Comparison of ENCODE assay signal across 15 cellular contexts in genomic region chr15:48865387-48866079, GRCh38. TPM values are rescaled to one million over a fixed set of nuclear protein-coding genes. Genes with fewer than 3 reads are reported as not detected.
A peak's percentile ranks its signal among the peaks of the same experiment; 100 is the strongest.
DNase-seq lines count a peak whose midpoint lies in the region; ATAC-seq, FAIRE-seq and TF ChIP-seq lines count a peak whose summit lies in the region.
"Had no signal": no experiment of that assay in that cellular context is flagged by ENCODE, and none has a peak within 500 bp of the region (broad histone marks: within the 10 kb centered on the region; RNA-seq: fewer than 3 reads in every experiment).

No MANE protein-coding gene starts in this region.

- no peak overlapping the region for H2AFZ ChIP-seq in HepG2 (ENCODE audit: low read length)

- no peaks in the 10 kb centered on the region for H3K9me3 ChIP-seq in HepG2 (ENCODE audit: low read length)
- no peaks in the 10 kb centered on the region for H3K9me3 ChIP-seq in right lobe of liver
- H3K9me3 ChIP-seq in adipocyte (ENCODE audit: control insufficient read depth, low read length) = no peaks in the 10 kb centered on the region

- H3K36me3 ChIP-seq in HepG2 (replicated peaks in 1 of 2; ENCODE audit: control insufficient read depth in 1 of 2, insufficient read depth in 2 of 2, low read length in 2 of 2) (no peaks in the 10 kb centered on the region), right lobe of liver (no peaks in the 10 kb centered on the region), adipocyte (ENCODE audit: control insufficient read depth, insufficient read depth, low read length, severe bottlenecking) (no peaks in the 10 kb centered on the region)

- DNase-seq in HepG2 (ENCODE audit: low spot score) = no peak
- no peak for DNase-seq in right lobe of liver
- DNase-seq in adipocyte (ENCODE audit: low read depth) = peak; percentile 68
- peak; percentile 34 for DNase-seq in iPS-NIHi7 (ENCODE audit: extremely low spot score)
- DNase-seq in NCI-H2081 (lab: John Stamatoyannopoulos, UW) = no peak
- DNase-seq in coronary artery (ENCODE audit: low spot score) = no peak
- DNase-seq: activated CD4-positive, alpha-beta T cell treated with anti-CD3 and anti-CD28 coated beads for 48 hours; activated effector memory CD4-positive, alpha-beta T cell treated with Interleukin-2 at 50 U/mL for 16 hours; AML-193; naive thymus-derived CD8-positive, alpha-beta T cell; NCI-H1105; SHP77; stimulated activated CD4-positive, alpha-beta T cell treated with anti-CD3 and anti-CD28 coated beads, Interleukin-4, amount 100 ng/mL, for 1 hour had no signal

- TF ChIP-seq RAD21 in HepG2 (CRISPR knock-in tag; IDR thresholded peaks at IDR 0.05) = no peak

- no peak overlapping the region for H3K4me3 ChIP-seq in HepG2 (replicated peaks in 1 of 3; ENCODE audit: insufficient read depth in 1 of 3, low read depth in 2 of 3, low read length in 3 of 3)
- no peak overlapping the region for H3K4me3 ChIP-seq in right lobe of liver
- peak overlapping the region; percentile 9 for H3K4me3 ChIP-seq in adipocyte (ENCODE audit: low read length)
- H3K4me3 ChIP-seq in coronary artery = no peak overlapping the region

- in situ Hi-C loops in HepG2 (cut with HindIII; ENCODE audit: extremely low pct_ligation_motif_present, low pct_unique_long_range_greater_than_20kb) = loop anchor here (10.0 to 25.0 kb wide), 3 partner anchors 222 to 1279 kb away; no protein-coding TSS in a partner anchor

- intact Hi-C loops in HepG2 (cut with micrococcal nuclease; ENCODE audit: unreplicated experiment) (no loop called here), right lobe of liver (cut with DNase I) (no loop called here)

- TF ChIP-seq CTCF in HepG2 (CRISPR knock-in tag; IDR thresholded peaks at IDR 0.05) (no peak), right lobe of liver (IDR thresholded peaks at IDR 0.05) (no peak), coronary artery (IDR thresholded peaks at IDR 0.05) (no peak)

- FAIRE-seq in HepG2 (lab: Jason Lieb, UNC) = no peak

- TF ChIP-seq POLR2A in HepG2 (IDR thresholded peaks at IDR 0.05; ENCODE audit: insufficient read depth in 1 of 2, low read depth in 2 of 2, low read length in 2 of 2) = no peak
- TF ChIP-seq POLR2A in right lobe of liver (IDR thresholded peaks at IDR 0.05) = no peak

- peaks cover 9% of the 10 kb centered on the region for H3K4me1 ChIP-seq in HepG2 (ENCODE audit: insufficient read depth, low read length)
- H3K4me1 ChIP-seq in right lobe of liver = no peaks in the 10 kb centered on the region
- peaks cover 37% of the 10 kb centered on the region for H3K4me1 ChIP-seq in adipocyte (ENCODE audit: control insufficient read depth, insufficient read depth, low read length)

- H3K27ac ChIP-seq in HepG2 (ENCODE audit: extremely low read length, insufficient read depth, low read length) (no peak overlapping the region), right lobe of liver (no peak overlapping the region), coronary artery (peak overlapping the region in 1 of 2 donors; percentile 36)

- TF ChIP-seq EP300 in HepG2 (IDR thresholded peaks at IDR 0.05; ENCODE audit: low read depth in 2 of 2, low read length in 2 of 2) (no peak), HepG2 (CRISPR knock-in tag; IDR thresholded peaks at IDR 0.05; ENCODE audit: borderline replicate concordance) (no peak)

- H4K20me1 ChIP-seq in HepG2 (ENCODE audit: insufficient read depth, low read length) = no peaks in the 10 kb centered on the region

- CTCF ChIA-PET in HepG2 (lab: Yijun Ruan, JAX; ENCODE audit: low intra/inter-chr PET ratio, low total read pairs) = no interaction called here

- POLR2A ChIA-PET in HepG2 (lab: Yijun Ruan, JAX) = no interaction called here

- no TSS peak for BruUV-seq in HepG2 (replicated peaks; lab: Mats Ljungman, UMichigan)

- 24% methylated on average over 3 of the region's 3 CpGs for WGBS in HepG2 (ENCODE audit: low lambda C conversion rate)
- 40% methylated on average over 3 of the region's 3 CpGs for WGBS in right lobe of liver (ENCODE audit: insufficient coverage, low coverage, low lambda C conversion rate, missing lambda C conversion rate)

- H3K4me2 ChIP-seq in HepG2 (ENCODE audit: low read depth, low read length) = no peak overlapping the region

- H3K9ac ChIP-seq in HepG2 (ENCODE audit: insufficient read depth, low read depth, low read length) (no peak overlapping the region), adipocyte (ENCODE audit: low read length) (no peak overlapping the region)

- no peaks in the 10 kb centered on the region for H3K79me2 ChIP-seq in HepG2 (ENCODE audit: insufficient read depth, low read length)

- ATAC-seq in HepG2 (no peak), right lobe of liver (no peak), HG02642 (IDR thresholded peaks at IDR 0.05; ENCODE audit: poor library complexity, unreplicated experiment) (no peak), GM21447 (IDR thresholded peaks at IDR 0.05; ENCODE audit: unreplicated experiment) (no peak)
- ATAC-seq: naive thymus-derived CD8-positive, alpha-beta T cell had no signal

- H3K27me3 ChIP-seq in HepG2 (ENCODE audit: control insufficient read depth in 1 of 2, insufficient read depth in 2 of 2, low read length in 2 of 2) (no peaks in the 10 kb centered on the region; a peak in 1 of 5 replicates), right lobe of liver (no peaks in the 10 kb centered on the region), adipocyte (replicated peaks; ENCODE audit: control insufficient read depth, insufficient read depth, low read length) (no peaks in the 10 kb centered on the region)

TF ChIP-seq in HepG2, 621 proteins besides CTCF, POLR2A, EP300 and RAD21 (continues in another document):
- peak; percentile 38; the same call in 1 of the 2 replicates for TF ChIP-seq CEBPB (IDR thresholded peaks at IDR 0.05; ENCODE audit: borderline replicate concordance, low read depth, low read length)

RNA-seq across cellular contexts. Expression of gene EID1, which starts 12.4 kb away (rescaled TPM):
- total RNA-seq in HepG2 (2016; rRNA removed; fragmentation: Illumina TruSeq; extraction: Trizol) (5.4 and 8.0 TPM in 2 replicates), right lobe of liver (10 to 100 TPM; 33.6 to 69.3 (median 47.5) TPM)
- 0.20 and 0.26 TPM in 2 replicates for total RNA-seq in HepG2 (2016; cell fraction: cytosol; rRNA removed; fragmentation: Illumina TruSeq; extraction: Trizol; ENCODE audit: low read depth)
- total RNA-seq in HepG2 (2016; cell fraction: insoluble cytoplasmic fraction; rRNA removed; fragmentation: Illumina TruSeq; extraction: Trizol) = 5.8 and 10.1 TPM in 2 replicates
- total RNA-seq in HepG2 (2016; cell fraction: membrane; rRNA removed; fragmentation: Illumina TruSeq; extraction: Trizol) = 0.99 and 1.3 TPM in 2 replicates
- 1.7 and 2.3 TPM in 2 replicates for total RNA-seq in HepG2 (2016; cell fraction: nucleus; rRNA removed; fragmentation: Illumina TruSeq; extraction: Trizol)
- 1.7 and 2.2 TPM in 2 replicates for polyA plus RNA-seq in HepG2 (2011; rRNA removed)
- 1.7 and 1.8 TPM in 2 replicates for polyA plus RNA-seq in HepG2 (2011; cell fraction: cytosol; rRNA removed)
- polyA plus RNA-seq in HepG2 (2011; cell fraction: nucleus; rRNA removed) = 0.23 and 0.26 TPM in 2 replicates
- polyA plus RNA-seq in HepG2 (2012) = 0.79 and 1.1 TPM in 2 replicates
- polyA plus RNA-seq in HepG2 (2016; cell fraction: cytosol; fragmentation: Illumina TruSeq; extraction: Trizol; ENCODE audit: low read depth) = 0.38 and 0.42 TPM in 2 replicates
- polyA plus RNA-seq in HepG2 (2016; cell fraction: insoluble cytoplasmic fraction; fragmentation: Illumina TruSeq; extraction: Trizol; ENCODE audit: low read depth) = 9.2 TPM in 2 replicates
- 0.95 and 1.4 TPM in 2 replicates for polyA plus RNA-seq in HepG2 (2016; cell fraction: membrane; fragmentation: Illumina TruSeq; extraction: Trizol; ENCODE audit: low read depth)
- 2.4 and 5.1 TPM in 2 replicates for polyA plus RNA-seq in HepG2 (2016; cell fraction: nucleus; fragmentation: Illumina TruSeq; extraction: Trizol; ENCODE audit: insufficient read depth, low read depth)
- polyA minus RNA-seq in HepG2 (2011; rRNA and poly(A)+ RNA removed; ENCODE audit: low replicate concordance) = 0.26 and 32.6 TPM in 2 replicates
- 0.69 and 1.3 TPM in 2 replicates for polyA minus RNA-seq in HepG2 (2011; cell fraction: cytosol; rRNA and poly(A)+ RNA removed)
- polyA minus RNA-seq in HepG2 (2011; cell fraction: nucleus; rRNA and poly(A)+ RNA removed) = 0.87 and 1.3 TPM in 2 replicates

RNA-seq across cellular contexts. Expression of gene CEP152, which starts 54.7 kb away (rescaled TPM):
- 14.7 and 20.2 TPM in 2 replicates for total RNA-seq in HepG2 (2016; rRNA removed; fragmentation: Illumina TruSeq; extraction: Trizol)
- total RNA-seq in HepG2 (2016; cell fraction: cytosol; rRNA removed; fragmentation: Illumina TruSeq; extraction: Trizol; ENCODE audit: low read depth) = 1.2 and 1.9 TPM in 2 replicates
- 15.0 and 18.5 TPM in 2 replicates for total RNA-seq in HepG2 (2016; cell fraction: insoluble cytoplasmic fraction; rRNA removed; fragmentation: Illumina TruSeq; extraction: Trizol)
- total RNA-seq in HepG2 (2016; cell fraction: membrane; rRNA removed; fragmentation: Illumina TruSeq; extraction: Trizol) = 2.5 and 2.8 TPM in 2 replicates
- total RNA-seq in HepG2 (2016; cell fraction: nucleus; rRNA removed; fragmentation: Illumina TruSeq; extraction: Trizol) = 30.2 and 35.8 TPM in 2 replicates
- polyA plus RNA-seq in HepG2 (2011; rRNA removed) = 0.82 and 1.3 TPM in 2 replicates
- polyA plus RNA-seq in HepG2 (2011; cell fraction: cytosol; rRNA removed) = 0.62 and 0.77 TPM in 2 replicates
- 1.4 and 2.1 TPM in 2 replicates for polyA plus RNA-seq in HepG2 (2011; cell fraction: nucleus; rRNA removed)
- polyA plus RNA-seq in HepG2 (2012) = 2.4 and 4.1 TPM in 2 replicates
- polyA plus RNA-seq in HepG2 (2016; cell fraction: cytosol; fragmentation: Illumina TruSeq; extraction: Trizol; ENCODE audit: low read depth) = 0.10 and 0.26 TPM in 2 replicates
- polyA plus RNA-seq in HepG2 (2016; cell fraction: insoluble cytoplasmic fraction; fragmentation: Illumina TruSeq; extraction: Trizol; ENCODE audit: low read depth) = 7.5 and 7.9 TPM in 2 replicates
- 0.38 and 0.42 TPM in 2 replicates for polyA plus RNA-seq in HepG2 (2016; cell fraction: membrane; fragmentation: Illumina TruSeq; extraction: Trizol; ENCODE audit: low read depth)
- polyA plus RNA-seq in HepG2 (2016; cell fraction: nucleus; fragmentation: Illumina TruSeq; extraction: Trizol; ENCODE audit: insufficient read depth, low read depth) = 13.1 and 14.4 TPM in 2 replicates
- polyA minus RNA-seq in HepG2 (2011; rRNA and poly(A)+ RNA removed; ENCODE audit: low replicate concordance) = 2.7 and 39.8 TPM in 2 replicates
- 1.8 and 2.5 TPM in 2 replicates for polyA minus RNA-seq in HepG2 (2011; cell fraction: cytosol; rRNA and poly(A)+ RNA removed)
- 17.9 and 54.2 TPM in 2 replicates for polyA minus RNA-seq in HepG2 (2011; cell fraction: nucleus; rRNA and poly(A)+ RNA removed)
- total RNA-seq in right lobe of liver = 10 to 100 TPM in 1 of 6 experiments, 1 to 10 TPM in 4, under 1 TPM in 1; 0.93 to 40.3 (median 2.0) TPM

Comparison
In these comparisons a context has a peak if more than half of its experiments do, and no peak if none do; other contexts are left out.
1. DNase-seq: peak in adipocyte (single experiment) and iPS-NIHi7 (single experiment); none in HepG2 (single experiment), right lobe of liver (0 of 3), NCI-H2081 (0 of 2) and coronary artery (single experiment).